ENCODE assay signal across 22 cellular contexts in the genomic region with DNA sequence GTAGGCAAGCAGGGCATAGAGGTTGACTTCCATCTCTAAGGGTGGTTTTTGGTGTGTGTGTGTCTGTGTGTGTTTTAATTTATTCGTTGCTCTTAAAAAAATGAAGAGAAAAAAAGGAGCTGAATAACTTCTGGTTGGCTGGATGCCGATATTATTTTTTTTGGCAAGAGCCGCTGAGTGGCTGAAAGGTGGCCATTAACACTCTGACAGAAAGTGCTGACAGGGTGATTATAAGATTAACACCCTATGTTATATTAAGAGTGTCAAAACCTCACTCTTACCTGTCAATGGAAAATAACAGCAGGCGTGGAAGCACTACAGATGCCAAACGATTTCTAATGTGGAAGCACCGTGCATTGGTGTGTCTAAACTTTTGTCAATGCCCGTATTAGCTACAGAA.
"Had no signal": no experiment of that assay in that cellular context is flagged by ENCODE, and none has a peak within 500 bp of the region (broad histone marks: within the 10 kb centered on the region; RNA-seq: fewer than 3 reads in every experiment).

No MANE protein-coding gene starts in this region.

- DNase-seq: activated CD4-positive, alpha-beta T cell treated with anti-CD3 and anti-CD28 coated beads for 4 hours; activated CD8-positive, alpha-beta memory T cell treated with anti-CD3 and anti-CD28 coated beads, Interleukin-2, amount 50 U/mL, for 4 hours; activated CD8-positive, alpha-beta T cell treated with anti-CD3 and anti-CD28 coated beads for 36 hours; activated gamma-delta T cell treated with Interleukin-2 at 50 U/mL for 16 hours; activated naive CD4-positive, alpha-beta T cell treated with anti-CD3 and anti-CD28 coated beads, Interleukin-2, amount 10 ng/mL, durations not matched to agents 7 days and 5 days; activated naive CD8-positive, alpha-beta T cell treated with anti-CD3 and anti-CD28 coated beads for 36 hours; activated T-cell treated with anti-CD3 and anti-CD28 coated beads, Interleukin-2, amount 50 U/mL, for 72 hours; central memory CD4-positive, alpha-beta T cell; Karpas-422; NCI-H1105 treated with DMSO at 0.1 percent for 48 hours; NCI-H1436 treated with DMSO at 0.1 percent for 48 hours; NCI-H187 treated with DMSO at 0.1 percent for 48 hours; NCI-H2081 treated with DMSO at 0.1 percent for 48 hours; NCI-H446; NCI-H524; NK-92 treated with Interleukin-12 subunit alpha and Interleukin-12 subunit beta, amount 100 ng/mL, for 24 hours; OCI-M1; RPMI8226; SHP77 treated with DMSO at 0.1 percent for 48 hours had no signal

- ATAC-seq: activated CD4-positive, CD25-positive, alpha-beta regulatory T cell treated with anti-CD3 and anti-CD28 coated beads, Interleukin-2, amount 50 U/mL, for 24 hours; activated CD8-positive, alpha-beta T cell treated with anti-CD3 and anti-CD28 coated beads for 36 hours; activated T-cell treated with anti-CD3 and anti-CD28 coated beads, Interleukin-2, amount 50 U/mL, for 72 hours; Panc1 had no signal

- H3K36me3 ChIP-seq: breast epithelium had no signal

- H3K27ac ChIP-seq: breast epithelium had no signal

- H3K4me3 ChIP-seq: breast epithelium had no signal

- H3K27me3 ChIP-seq: breast epithelium had no signal

- H3K9me3 ChIP-seq: breast epithelium had no signal

- H3K4me1 ChIP-seq: breast epithelium had no signal
